Comparison of ENCODE assay signal across 24 cellular contexts in the genomic region with DNA sequence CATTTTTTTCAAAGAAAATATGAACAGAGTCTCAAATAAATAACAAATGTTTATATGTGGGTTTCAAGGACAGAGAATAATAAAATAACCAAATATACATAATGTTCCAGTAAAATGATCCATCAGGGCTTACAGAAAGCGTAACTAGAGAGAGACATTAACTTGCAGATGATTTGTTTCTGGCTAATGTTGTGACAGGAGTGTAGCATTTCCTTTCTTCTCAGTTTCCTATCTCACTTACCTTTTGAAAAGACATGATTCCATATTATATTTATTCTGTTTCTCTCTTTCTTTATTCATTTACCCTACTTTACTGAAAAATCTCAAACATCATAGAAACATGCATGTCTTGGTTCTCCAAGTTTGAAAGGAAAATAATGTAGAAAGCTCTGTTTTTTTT.
"Had no signal": no experiment of that assay in that cellular context is flagged by ENCODE, and none has a peak within 500 bp of the region (broad histone marks: within the 10 kb centered on the region; RNA-seq: fewer than 3 reads in every experiment).

No MANE protein-coding gene starts in this region.

- H3K4me3 Mint-ChIP-seq: mesothelial cell of epicardium had no signal

- H3K36me3 ChIP-seq: esophagus muscularis mucosa, gastroesophageal sphincter, heart right ventricle, left lung, lower lobe of right lung had no signal

- DNase-seq: dermis blood vessel endothelial cell; dorsolateral prefrontal cortex; effector CD4-positive, alpha-beta T cell; effector memory CD4-positive, alpha-beta T cell; foreskin keratinocyte; glutamatergic neuron; head of caudate nucleus; heart right ventricle; hippocampal formation; left cardiac atrium; left lung; left ventricle myocardium superior; lower lobe of right lung; mesenchymal stem cell; mucosa of descending colon had no signal

- H3K27ac Mint-ChIP-seq: mesothelial cell of epicardium had no signal

- H3K4me3 ChIP-seq: coronary artery, dorsolateral prefrontal cortex, esophagus muscularis mucosa, gastroesophageal sphincter, heart right ventricle, left lung, lower lobe of right lung, mucosa of descending colon had no signal

- H3K4me1 ChIP-seq: esophagus muscularis mucosa, gastroesophageal sphincter, heart right ventricle, left lung, lower lobe of right lung had no signal

- ATAC-seq: foreskin keratinocyte, gastroesophageal sphincter, heart right ventricle, left cardiac atrium, left lung, left ventricle myocardium superior, lower lobe of right lung, mucosa of descending colon had no signal

- H3K27me3 ChIP-seq: dorsolateral prefrontal cortex, esophagus muscularis mucosa, foreskin keratinocyte, gastroesophageal sphincter, heart right ventricle, left lung had no signal

- H3K27ac ChIP-seq: coronary artery, dorsolateral prefrontal cortex, esophagus muscularis mucosa, foreskin keratinocyte, gastroesophageal sphincter, heart right ventricle, left lung, lower lobe of right lung had no signal

- FAIRE-seq: colon, endothelial cell of umbilical vein, frontal cortex, islet of Langerhans, keratinocyte had no signal

- H3K9me3 ChIP-seq: esophagus muscularis mucosa, lower lobe of right lung had no signal
